In genomic region chr1:15412488-15412800, GRCh38 we compare ENCODE assay signal across 10 cellular contexts. TPM values are rescaled to one million over a fixed set of nuclear protein-coding genes. Genes with fewer than 3 reads are reported as not detected.
A peak's percentile ranks its signal among the peaks of the same experiment; 100 is the strongest.
DNase-seq lines count a peak whose midpoint lies in the region; ATAC-seq and TF ChIP-seq lines count a peak whose summit lies in the region.
"Had no signal": no experiment of that assay in that cellular context is flagged by ENCODE, and none has a peak within 500 bp of the region (broad histone marks: within the 10 kb centered on the region; RNA-seq: fewer than 3 reads in every experiment).

No MANE protein-coding gene starts in this region.

- H2AFZ ChIP-seq in ACC112 (ENCODE audit: low read length, unreplicated experiment) (no peak overlapping the region), osteoblast (ENCODE audit: low read length) (no peak overlapping the region)

- H3K27me3 Mint-ChIP-seq in IgD-negative memory B cell, result no peaks in the 10 kb centered on the region

- peaks cover 49% of the 10 kb centered on the region for H3K4me1 ChIP-seq in ACC112 (ENCODE audit: control insufficient read depth, insufficient read depth, low read length, unreplicated experiment)
- peaks cover 48% of the 10 kb centered on the region for H3K4me1 ChIP-seq in osteoblast (ENCODE audit: insufficient read depth, low read length)

- H3K4me3 ChIP-seq in ACC112 (ENCODE audit: low read depth, low read length) (0 out of 2 replicates have a peak overlapping the region, but pooled peaks have one; percentile 94), coronary artery (peak overlapping the region; percentile 87), osteoblast (ENCODE audit: insufficient read depth, low read length) (peak overlapping the region; percentile 90)

- H3K27me3 ChIP-seq in ACC112 (ENCODE audit: insufficient read depth, low read length) (no peaks in the 10 kb centered on the region), osteoblast (ENCODE audit: insufficient read depth, low read length) (no peaks in the 10 kb centered on the region)

- no peaks in the 10 kb centered on the region for H3K9me3 ChIP-seq in osteoblast (ENCODE audit: low read depth, low read length)

- 0 out of 2 replicates have a peak, but pooled peaks cover 5% of the 10 kb centered on the region for H3K36me3 ChIP-seq in ACC112 (ENCODE audit: insufficient read depth, low read length)
- peaks cover 14% of the 10 kb centered on the region for H3K36me3 ChIP-seq in osteoblast (ENCODE audit: insufficient read depth, low read length)

- ATAC-seq in HG03457 (IDR thresholded peaks at IDR 0.05; ENCODE audit: unreplicated experiment) (no peak), HG03095 (IDR thresholded peaks at IDR 0.05; ENCODE audit: unreplicated experiment) (no peak)

- peak overlapping the region in 3 of 4 donors; percentile 60 to 96 (median 88) for H3K4me3 Mint-ChIP-seq in IgD-negative memory B cell

- peaks cover 43 to 48% (median 46%) of the 10 kb centered on the region in 3 donors for H3K4me1 Mint-ChIP-seq in IgD-negative memory B cell

- peak overlapping the region; percentile 53 to 96 (median 91) for H3K27ac Mint-ChIP-seq in IgD-negative memory B cell

- H3K79me2 ChIP-seq in ACC112 (ENCODE audit: control insufficient read depth, insufficient read depth, low read length, unreplicated experiment), result peaks cover 57% of the 10 kb centered on the region
- H3K79me2 ChIP-seq in osteoblast (ENCODE audit: insufficient read depth, low read length), result peaks cover 68% of the 10 kb centered on the region

- DNase-seq in coronary artery (ENCODE audit: low spot score), result no peak
- DNase-seq in osteoblast (ENCODE audit: insufficient read length, low spot score, missing footprints), result no peak
- no peak for DNase-seq in NCI-H82 treated with DMSO at 0.1 percent for 48 hours (lab: John Stamatoyannopoulos, UW; ENCODE audit: unreplicated experiment)
- no peak for DNase-seq in occipital lobe (lab: John Stamatoyannopoulos, UW)
- DNase-seq: NCI-H526 had no signal

- TF ChIP-seq CTCF in coronary artery (IDR thresholded peaks at IDR 0.05), result no peak
- TF ChIP-seq CTCF in osteoblast (IDR thresholded peaks at IDR 0.05; ENCODE audit: extremely low read depth, low read depth, low read length), result no peak

- H4K20me1 ChIP-seq in osteoblast (ENCODE audit: insufficient read depth, low read length), result peaks cover 34% of the 10 kb centered on the region

- H3K36me3 Mint-ChIP-seq in IgD-negative memory B cell, result no peaks in the 10 kb centered on the region

- H3K27ac ChIP-seq in ACC112 (ENCODE audit: low read depth, low read length) (no peak overlapping the region), coronary artery (peak overlapping the region in 1 of 2 donors; percentile 13), osteoblast (ENCODE audit: low read depth, low read length) (peak overlapping the region; percentile 48)

- no peaks in the 10 kb centered on the region for H3K9me3 Mint-ChIP-seq in IgD-negative memory B cell

- peak overlapping the region; percentile 98 for H3K4me2 ChIP-seq in osteoblast (ENCODE audit: insufficient read depth, low read length)

RNA-seq across cellular contexts. Expression of gene EFHD2, which starts 2.8 kb away (rescaled TPM):
- 81.8 TPM for polyA plus RNA-seq in IgD-negative memory B cell
- total RNA-seq in osteoblast (35.8 and 36.8 TPM in 2 replicates), occipital lobe (8.3 TPM)

RNA-seq across cellular contexts. Expression of gene CTRC, which starts 25.8 kb away (rescaled TPM):
- polyA plus RNA-seq in IgD-negative memory B cell, result not detected
- total RNA-seq in osteoblast (not detected in 2 replicates), occipital lobe (not detected)
- total RNA-seq: skeletal muscle tissue had no signal

RNA-seq across cellular contexts. Expression of gene CELA2A, which starts 44.1 kb away (rescaled TPM):
- not detected for polyA plus RNA-seq in IgD-negative memory B cell
- not detected in 2 replicates for total RNA-seq in osteoblast
- total RNA-seq in occipital lobe, result not detected
- total RNA-seq: skeletal muscle tissue had no signal
